8 cellular contexts compared by ENCODE assay signal in the genomic region with DNA sequence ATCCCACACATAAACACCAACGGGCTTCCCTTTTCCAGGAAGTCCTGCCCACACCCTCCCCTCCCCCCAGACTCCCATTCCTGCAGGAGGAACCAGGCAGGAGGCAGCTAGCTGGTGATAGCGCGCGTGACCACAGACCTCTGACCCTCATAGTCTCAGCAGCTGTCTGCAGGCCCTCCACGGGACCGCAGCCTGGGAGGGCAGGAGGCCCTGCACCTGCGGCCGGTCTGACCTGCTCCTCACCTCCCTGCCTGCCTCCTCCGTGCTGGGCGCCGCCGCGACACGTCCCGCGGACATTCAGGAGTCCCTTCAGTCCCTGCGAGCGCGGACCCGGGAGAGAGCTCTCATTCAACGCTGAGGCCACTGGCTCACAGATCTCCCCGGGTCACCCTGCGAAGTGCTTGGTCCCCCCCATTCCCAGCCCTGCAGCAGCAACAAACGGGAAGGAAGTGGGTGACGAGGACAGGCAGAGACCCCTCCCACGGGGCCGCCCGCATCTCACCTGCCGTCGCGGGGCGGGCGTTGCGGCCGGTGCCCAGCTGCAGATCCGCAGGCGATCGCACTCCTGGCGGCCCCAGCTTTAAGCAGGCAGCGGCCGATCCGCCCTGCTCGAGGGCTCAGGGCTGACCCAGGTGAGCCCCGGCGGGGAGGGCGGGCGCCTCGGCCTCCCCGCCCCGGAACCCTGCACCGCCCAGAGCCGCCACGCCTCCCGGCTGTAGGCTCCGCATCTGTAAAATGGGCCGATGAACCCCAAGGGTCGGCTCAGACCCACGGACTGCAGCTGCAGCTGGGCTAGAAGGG. TPM values are rescaled to one million over a fixed set of nuclear protein-coding genes. Genes with fewer than 3 reads are reported as not detected.
DNase-seq lines count a peak whose midpoint lies in the region; ATAC-seq lines count a peak whose summit lies in the region.

No MANE protein-coding gene starts in this region.

- H3K4me3 Mint-ChIP-seq in activated naive CD4-positive, alpha-beta T cell treated with anti-CD3 and anti-CD28 coated beads, Interleukin-2, amount 10 ng/mL, durations not matched to agents 7 days and 5 days = peak overlapping the region; percentile 70

- intact Hi-C loops in Right ventricle myocardium inferior (cut with DNase I) = no loop called here
- intact Hi-C loops in cardiac septum (cut with DNase I) = no loop called here

- H3K4me1 Mint-ChIP-seq in activated naive CD4-positive, alpha-beta T cell treated with anti-CD3 and anti-CD28 coated beads, Interleukin-2, amount 10 ng/mL, durations not matched to agents 7 days and 5 days = peaks cover 44% of the 10 kb centered on the region

- peak overlapping the region; percentile 14 for H3K27ac Mint-ChIP-seq in activated naive CD4-positive, alpha-beta T cell treated with anti-CD3 and anti-CD28 coated beads, Interleukin-2, amount 10 ng/mL, durations not matched to agents 7 days and 5 days

- peaks cover 13% of the 10 kb centered on the region; the same call in 1 of the 2 replicates for H3K27me3 ChIP-seq in iPS-20b (ENCODE audit: insufficient read depth, low read length)

- CTCF ChIA-PET in activated naive CD4-positive, alpha-beta T cell treated with anti-CD3 and anti-CD28 coated beads, Interleukin-2, amount 10 ng/mL, durations not matched to agents 7 days and 5 days (lab: Charles Lee) = interaction anchor here (0.6 to 1.4 kb wide), 3 partner anchors 18 to 286 kb away, joined by 3 to 4 read pairs (median 3); no protein-coding TSS in a partner anchor

- H3K27me3 Mint-ChIP-seq in activated naive CD4-positive, alpha-beta T cell treated with anti-CD3 and anti-CD28 coated beads, Interleukin-2, amount 10 ng/mL, durations not matched to agents 7 days and 5 days = no peaks in the 10 kb centered on the region

- no peak overlapping the region for H3K27ac ChIP-seq in iPS-20b (ENCODE audit: low read length)

- peak overlapping the region; percentile 66; the same call in 1 of the 2 replicates for H3K4me3 ChIP-seq in iPS-20b (ENCODE audit: low read length)

- DNase-seq in Right ventricle myocardium inferior (ENCODE audit: missing footprints) = peak; percentile 74
- DNase-seq in cardiac septum (ENCODE audit: low spot score) = no peak
- DNase-seq in activated naive CD4-positive, alpha-beta T cell treated with anti-CD3 and anti-CD28 coated beads, Interleukin-2, amount 10 ng/mL, durations not matched to agents 7 days and 5 days = peak; percentile 57
- peak; percentile 16 to 29 for DNase-seq in stimulated activated CD4-positive, alpha-beta T cell treated with anti-CD3 and anti-CD28 coated beads, Interleukin-4, amount 100 ng/mL, for 4 hours

- peak overlapping the region; percentile 45; the same call in 1 of the 2 replicates for H3K9ac ChIP-seq in iPS-20b (ENCODE audit: low read depth, low read length)

- no peaks in the 10 kb centered on the region for H3K9me3 ChIP-seq in iPS-20b (ENCODE audit: insufficient read depth, low read depth, low read length)

- peaks cover 4% of the 10 kb centered on the region for H3K36me3 Mint-ChIP-seq in activated naive CD4-positive, alpha-beta T cell treated with anti-CD3 and anti-CD28 coated beads, Interleukin-2, amount 10 ng/mL, durations not matched to agents 7 days and 5 days

- H3K4me1 ChIP-seq in iPS-20b (ENCODE audit: insufficient read depth, low read length) = no peaks in the 10 kb centered on the region; the same call in 1 of the 2 replicates

- no peaks in the 10 kb centered on the region for H3K9me3 Mint-ChIP-seq in activated naive CD4-positive, alpha-beta T cell treated with anti-CD3 and anti-CD28 coated beads, Interleukin-2, amount 10 ng/mL, durations not matched to agents 7 days and 5 days

- ATAC-seq in Right ventricle myocardium inferior (peak; percentile 21), HG03135 (IDR thresholded peaks at IDR 0.05; ENCODE audit: unreplicated experiment) (no peak), GM21717 (IDR thresholded peaks at IDR 0.05; ENCODE audit: unreplicated experiment) (no peak), HG02678 (IDR thresholded peaks at IDR 0.05; ENCODE audit: unreplicated experiment) (no peak)

- H3K36me3 ChIP-seq in iPS-20b (ENCODE audit: insufficient read depth, low read depth, low read length) = no peaks in the 10 kb centered on the region

RNA-seq across cellular contexts. Expression of a gene that starts 1.1 kb away (rescaled TPM):
- total RNA-seq in Right ventricle myocardium inferior = 2.3 TPM
- 1.5 TPM for total RNA-seq in cardiac septum

RNA-seq across cellular contexts. Expression of a gene that starts 18.7 kb away (rescaled TPM):
- 4.9 TPM for total RNA-seq in Right ventricle myocardium inferior
- total RNA-seq in cardiac septum = 6.4 TPM

RNA-seq across cellular contexts. Expression of a gene that starts 19.5 kb away (rescaled TPM):
- total RNA-seq in Right ventricle myocardium inferior (33.5 TPM), cardiac septum (32.1 TPM)

RNA-seq across cellular contexts. Expression of a gene that starts 39.9 kb away (rescaled TPM):
- total RNA-seq in Right ventricle myocardium inferior (174 TPM), cardiac septum (236 TPM)

RNA-seq across cellular contexts. Expression of a gene that starts 49.6 kb away (rescaled TPM):
- total RNA-seq in Right ventricle myocardium inferior (172 TPM), cardiac septum (92.9 TPM)
